In genomic region chr19:1875646-1876493, GRCh38 we compare ENCODE assay signal across 8 cellular contexts. TPM values are rescaled to one million over a fixed set of nuclear protein-coding genes. Genes with fewer than 3 reads are reported as not detected.
A peak's percentile ranks its signal among the peaks of the same experiment; 100 is the strongest.
DNase-seq lines count a peak whose midpoint lies in the region; ATAC-seq, FAIRE-seq and TF ChIP-seq lines count a peak whose summit lies in the region.

No MANE protein-coding gene starts in this region.

- H3K4me2 ChIP-seq in A549 (peak overlapping the region; percentile 100), mammary epithelial cell (ENCODE audit: insufficient read depth, low read depth, low read length) (peak overlapping the region; percentile 98)

- dilution Hi-C loops in mammary epithelial cell (cut with HindIII; ENCODE audit: low sequenced_read_pairs) = no loop called here

- CTCF ChIA-PET in A549 (lab: Yijun Ruan, JAX) (interaction anchor here (0.8 to 2.7 kb wide), 5 partner anchors 9 to 54 kb away, joined by 3 to 10 read pairs (median 4); no protein-coding TSS in a partner anchor), mammary epithelial cell (lab: Charles Lee; ENCODE audit: low non-redundant PET) (interaction anchor here (0.7 to 0.8 kb wide), 2 partner anchors 11 to 22 kb away, joined by 3 to 4 read pairs; no protein-coding TSS in a partner anchor)

- DNase-seq in A549 (ENCODE audit: low read depth in 1 of 2, low spot score in 1 of 2) (peak in 1 of 2 experiments; percentile 89), NCI-H2171 (lab: John Stamatoyannopoulos, UW) (peak; percentile 85), mammary epithelial cell (peak; percentile 86), inferior parietal cortex (ENCODE audit: extremely low spot score) (peak; percentile 95), spleen (peak; percentile 99)

- no peaks in the 10 kb centered on the region for H3K36me3 ChIP-seq in mammary epithelial cell (ENCODE audit: insufficient read depth, low read length)
- H3K36me3 ChIP-seq in spleen = peaks cover 0 to 65% (median 35%) of the 10 kb centered on the region in 6 donors

- TSS peak; percentile 60 for BruUV-seq in mammary epithelial cell (replicated peaks; lab: Mats Ljungman, UMichigan)

- TF ChIP-seq RAD21 in A549 (conservative IDR thresholded peaks at IDR 0.05 in 1 of 2, IDR thresholded peaks at IDR 0.05 in 1 of 2) = no peak

- 9% methylated on average over 24 of the region's 87 CpGs for WGBS in A549 (ENCODE audit: missing lambda C conversion rate)
- WGBS in mammary epithelial cell (ENCODE audit: low coverage, missing lambda C conversion rate) = 2% methylated on average over 28 of the region's 87 CpGs
- WGBS in spleen, 5 donors = 0 to 2% (median 0%) methylated on average over 25 to 87 of the region's 87 CpGs

- in situ Hi-C loops in mammary epithelial cell (cut with MboI; ENCODE audit: low sequenced_read_pairs in 2 of 2) = no loop called here

- H3K4me3 ChIP-seq in A549 (peak overlapping the region; percentile 88), WI38 (ENCODE audit: low read depth, low read length) (peak overlapping the region; percentile 97), mammary epithelial cell (replicated peaks in 1 of 3; ENCODE audit: insufficient read depth in 1 of 3, low read depth in 2 of 3, low read length in 3 of 3) (peak overlapping the region; percentile 76 to 100 (median 88)), spleen (peak overlapping the region; percentile 65 to 98 (median 90))

- no peaks in the 10 kb centered on the region for H3K9me3 ChIP-seq in A549
- no peaks in the 10 kb centered on the region for H3K9me3 ChIP-seq in mammary epithelial cell (replicated peaks; ENCODE audit: insufficient read depth, low read length)
- H3K9me3 ChIP-seq in spleen = no peaks in the 10 kb centered on the region

- no peaks in the 10 kb centered on the region for H4K20me1 ChIP-seq in mammary epithelial cell (ENCODE audit: insufficient read depth, low read length)

- no peak for TF ChIP-seq EP300 in A549 (IDR thresholded peaks at IDR 0.05)

- peak overlapping the region; percentile 67 for H2AFZ ChIP-seq in mammary epithelial cell (ENCODE audit: low read depth, low read length)

- H3K27me3 ChIP-seq in mammary epithelial cell (ENCODE audit: insufficient read depth, low read length) (no peaks in the 10 kb centered on the region), spleen (replicated peaks in 1 of 7) (no peaks in the 10 kb centered on the region)

- no peak for TF ChIP-seq CTCF in A549 (IDR thresholded peaks at IDR 0.05)
- TF ChIP-seq CTCF in WI38 (IDR thresholded peaks at IDR 0.05; ENCODE audit: low read depth, low read length) = no peak
- TF ChIP-seq CTCF in mammary epithelial cell (conservative IDR thresholded peaks at IDR 0.05 in 1 of 2, IDR thresholded peaks at IDR 0.05 in 1 of 2; ENCODE audit: extremely low read depth in 1 of 2, insufficient read depth in 1 of 2, low read depth in 1 of 2, low read length in 2 of 2) = no peak
- peak in 1 of 11 experiments; percentile 24 for TF ChIP-seq CTCF in spleen (IDR thresholded peaks at IDR 0.05 in 8 of 11, conservative IDR thresholded peaks at IDR 0.05 in 3 of 11)

- peak; percentile 93 for TF ChIP-seq POLR2A in A549 (IDR thresholded peaks at IDR 0.05; ENCODE audit: low read length)
- peak; percentile 50 to 83 (median 70) for TF ChIP-seq POLR2A in spleen (IDR thresholded peaks at IDR 0.05)

- H3K9ac ChIP-seq in mammary epithelial cell (ENCODE audit: insufficient read depth, low read length) = peak overlapping the region; percentile 67

- POLR2A ChIA-PET in A549 (lab: Yijun Ruan, JAX) = interaction anchor here (0.6 to 1.3 kb wide), 5 partner anchors 9 to 11 kb away, joined by 3 to 6 read pairs (median 4); partner anchors contain the start of gene ABHD17A

- no peak for FAIRE-seq in A549 (lab: Jason Lieb, UNC)

- ATAC-seq in A549 (peak; percentile 93 to 97), GM18861 (IDR thresholded peaks at IDR 0.05; ENCODE audit: unreplicated experiment) (peak; percentile 75), HG03095 (IDR thresholded peaks at IDR 0.05; ENCODE audit: unreplicated experiment) (peak; percentile 64)

- H3K4me1 ChIP-seq in A549 (peaks cover 14% of the 10 kb centered on the region), mammary epithelial cell (ENCODE audit: insufficient read depth, low read length) (peaks cover 28% of the 10 kb centered on the region), spleen (peaks cover 55 to 80% (median 66%) of the 10 kb centered on the region in 6 donors)

- H3K27ac ChIP-seq in A549 = peak overlapping the region; percentile 88 to 95
- H3K27ac ChIP-seq in mammary epithelial cell (ENCODE audit: insufficient read depth, low read depth, low read length) = peak overlapping the region; percentile 73
- H3K27ac ChIP-seq in spleen = peak overlapping the region; percentile 92 to 96 (median 94)

- intact Hi-C loops in mammary epithelial cell (cut with micrococcal nuclease) (loop anchor here (1.0 kb wide), 1 partner anchor 12 kb away; no protein-coding TSS in a partner anchor), spleen (cut with DNase I; ENCODE audit: low total_unique reads) (no loop called here)

- H3K79me2 ChIP-seq in mammary epithelial cell (ENCODE audit: insufficient read depth, low read length) = peaks cover 63% of the 10 kb centered on the region

TF ChIP-seq in A549, 52 proteins besides CTCF, POLR2A, EP300 and RAD21 (continues in another document):
- peak; percentile 95 for TF ChIP-seq USF2 (IDR thresholded peaks at IDR 0.05)
- TF ChIP-seq ZC3H11A (IDR thresholded peaks at IDR 0.05) = no peak

RNA-seq across cellular contexts. Expression of gene ABHD17A, which starts 9.4 kb away (rescaled TPM):
- 12.8 and 14.8 TPM in 2 replicates for polyA plus RNA-seq in A549 (2011; rRNA removed)
- 38.5 and 63.7 TPM in 2 replicates for polyA plus RNA-seq in A549 (2012; cell fraction: cytosol; rRNA removed)
- polyA plus RNA-seq in A549 (2012; cell fraction: nucleus; rRNA removed) = 70.9 and 111 TPM in 2 replicates
- polyA plus RNA-seq in A549 (2017; fragmentation: RNase III; extraction: RNeasy Plus Mini Kit Qiagen cat#74134 plus additional on column Dnase treatment) = 20.9 to 23.1 TPM (median 21.7 TPM) in 3 replicates
- 4.3 and 5.5 TPM in 2 replicates for polyA minus RNA-seq in A549 (2011; rRNA and poly(A)+ RNA removed)
- 10 to 100 TPM; 46.2 to 61.5 TPM for total RNA-seq in mammary epithelial cell
- polyA plus RNA-seq in mammary epithelial cell = 56.8 TPM
- 7.2 TPM for polyA minus RNA-seq in mammary epithelial cell
- total RNA-seq in spleen = 100 to 1,000 TPM in 2 of 7 donors, 10 to 100 TPM in 5; 73.4 to 104 (median 83.0) TPM
- polyA plus RNA-seq in spleen = 100 to 1,000 TPM in 1 of 3 donors, 10 to 100 TPM in 2; 80.4 to 107 (median 88.1) TPM

RNA-seq across cellular contexts. Expression of gene KLF16, which starts 12.5 kb away (rescaled TPM):
- polyA plus RNA-seq in A549 (2011; rRNA removed) (4.1 and 5.8 TPM in 2 replicates), A549 (2017; fragmentation: RNase III; extraction: RNeasy Plus Mini Kit Qiagen cat#74134 plus additional on column Dnase treatment) (23.9 to 28.0 TPM (median 25.7 TPM) in 3 replicates), mammary epithelial cell (11.9 TPM), spleen (10 to 100 TPM in 1 of 3 donors, 1 to 10 TPM in 2; 7.1 to 19.5 (median 8.1) TPM)
- polyA plus RNA-seq in A549 (2012; cell fraction: cytosol; rRNA removed) = 22.9 and 43.9 TPM in 2 replicates
- 36.5 and 74.1 TPM in 2 replicates for polyA plus RNA-seq in A549 (2012; cell fraction: nucleus; rRNA removed)
- 2.7 and 4.3 TPM in 2 replicates for polyA minus RNA-seq in A549 (2011; rRNA and poly(A)+ RNA removed)
- total RNA-seq in mammary epithelial cell (10 to 100 TPM; 13.7 to 56.2 TPM), spleen (10 to 100 TPM; 12.9 to 39.0 (median 29.5) TPM)
- polyA minus RNA-seq in mammary epithelial cell = 11.0 TPM

RNA-seq across cellular contexts. Expression of gene REXO1, which starts 27.6 kb away (rescaled TPM):
- 5.6 and 7.3 TPM in 2 replicates for polyA plus RNA-seq in A549 (2011; rRNA removed)
- polyA plus RNA-seq in A549 (2012; cell fraction: cytosol; rRNA removed) = 25.2 and 29.8 TPM in 2 replicates
- 73.2 and 590 TPM in 2 replicates for polyA plus RNA-seq in A549 (2012; cell fraction: nucleus; rRNA removed)
- polyA plus RNA-seq in A549 (2017; fragmentation: RNase III; extraction: RNeasy Plus Mini Kit Qiagen cat#74134 plus additional on column Dnase treatment) = 13.8 to 15.6 TPM (median 14.5 TPM) in 3 replicates
- 5.5 and 18.1 TPM in 2 replicates for polyA minus RNA-seq in A549 (2011; rRNA and poly(A)+ RNA removed)
- 10 to 100 TPM; 11.3 to 41.0 TPM for total RNA-seq in mammary epithelial cell
- 22.4 TPM for polyA plus RNA-seq in mammary epithelial cell
- 29.8 TPM for polyA minus RNA-seq in mammary epithelial cell
- 10 to 100 TPM; 35.7 to 88.1 (median 59.2) TPM for total RNA-seq in spleen
- polyA plus RNA-seq in spleen = 10 to 100 TPM; 13.4 to 52.3 (median 27.4) TPM

RNA-seq across cellular contexts. Expression of gene ADAT3, which starts 29.3 kb away (rescaled TPM):
- polyA plus RNA-seq in A549 (2011; rRNA removed) (0.65 and 0.66 TPM in 2 replicates), A549 (2017; fragmentation: RNase III; extraction: RNeasy Plus Mini Kit Qiagen cat#74134 plus additional on column Dnase treatment) (4.2 to 5.6 TPM (median 5.3 TPM) in 3 replicates), mammary epithelial cell (1.7 TPM), spleen (1 to 10 TPM; 3.2 to 9.4 (median 4.0) TPM)
- 4.3 and 7.9 TPM in 2 replicates for polyA plus RNA-seq in A549 (2012; cell fraction: cytosol; rRNA removed)
- polyA plus RNA-seq in A549 (2012; cell fraction: nucleus; rRNA removed) = 9.1 and 18.1 TPM in 2 replicates
- 0.58 and 1.3 TPM in 2 replicates for polyA minus RNA-seq in A549 (2011; rRNA and poly(A)+ RNA removed)
- total RNA-seq in mammary epithelial cell (1 to 10 TPM; 3.5 to 7.3 TPM), spleen (10 to 100 TPM in 2 of 7 donors, 1 to 10 TPM in 5; 6.4 to 11.0 (median 8.3) TPM)
- polyA minus RNA-seq in mammary epithelial cell = not detected

RNA-seq across cellular contexts. Expression of gene SCAMP4, which starts 29.3 kb away (rescaled TPM):
- 7.6 and 11.9 TPM in 2 replicates for polyA plus RNA-seq in A549 (2011; rRNA removed)
- polyA plus RNA-seq in A549 (2012; cell fraction: cytosol; rRNA removed) = 30.6 and 45.0 TPM in 2 replicates
- 52.5 and 89.2 TPM in 2 replicates for polyA plus RNA-seq in A549 (2012; cell fraction: nucleus; rRNA removed)
- 60.9 to 63.4 TPM (median 63.0 TPM) in 3 replicates for polyA plus RNA-seq in A549 (2017; fragmentation: RNase III; extraction: RNeasy Plus Mini Kit Qiagen cat#74134 plus additional on column Dnase treatment)
- polyA minus RNA-seq in A549 (2011; rRNA and poly(A)+ RNA removed) = 7.4 and 13.4 TPM in 2 replicates
- 10 to 100 TPM; 70.2 to 76.5 TPM for total RNA-seq in mammary epithelial cell
- polyA plus RNA-seq in mammary epithelial cell = 31.7 TPM
- polyA minus RNA-seq in mammary epithelial cell = 38.7 TPM
- total RNA-seq in spleen = 10 to 100 TPM; 45.4 to 92.2 (median 53.6) TPM
- polyA plus RNA-seq in spleen = 10 to 100 TPM; 13.0 to 29.9 (median 17.9) TPM
